In genomic region chr22:46273432-46274148, GRCh38 we compare ENCODE assay signal across 15 cellular contexts. TPM values are rescaled to one million over a fixed set of nuclear protein-coding genes. Genes with fewer than 3 reads are reported as not detected.
DNase-seq lines count a peak whose midpoint lies in the region; ATAC-seq and TF ChIP-seq lines count a peak whose summit lies in the region.
"Had no signal": no experiment of that assay in that cellular context is flagged by ENCODE, and none has a peak within 500 bp of the region (broad histone marks: within the 10 kb centered on the region; RNA-seq: fewer than 3 reads in every experiment).

No MANE protein-coding gene starts in this region.

- H2AFZ ChIP-seq in IMR-90 (replicated peaks; ENCODE audit: low read length, poor library complexity) (no peak overlapping the region), neuronal stem cell (ENCODE audit: low read length) (no peak overlapping the region)

- no peak overlapping the region for H3K4ac ChIP-seq in IMR-90 (ENCODE audit: low read depth, low read length)
- no peak overlapping the region for H3K4ac ChIP-seq in neuronal stem cell (ENCODE audit: low read length)

- intact Hi-C loops in cardiac septum (cut with DNase I) = no loop called here
- intact Hi-C loops in left ventricle myocardium inferior (cut with micrococcal nuclease) = no loop called here
- intact Hi-C loops in IMR-90 (cut with micrococcal nuclease) = no loop called here
- intact Hi-C loops in left ventricle myocardium superior (cut with micrococcal nuclease) = no loop called here

- H4K20me1 ChIP-seq in IMR-90 (ENCODE audit: insufficient read depth, low read length) = 0 out of 2 replicates have a peak, but pooled peaks cover 5% of the 10 kb centered on the region

- no peak for TF ChIP-seq RAD21 in IMR-90 (IDR thresholded peaks at IDR 0.05; ENCODE audit: low read length)

- H3K9me3 Mint-ChIP-seq in activated naive CD8-positive, alpha-beta T cell treated with anti-CD3 and anti-CD28 coated beads for 36 hours = peaks cover 2% of the 10 kb centered on the region
- H3K9me3 Mint-ChIP-seq: CD8-positive, alpha-beta memory T cell had no signal

- H2BK120ac ChIP-seq in IMR-90 (ENCODE audit: low read depth, low read length) (no peak overlapping the region), neuronal stem cell (ENCODE audit: low read depth, low read length) (no peak overlapping the region)

- H3K27ac Mint-ChIP-seq in activated naive CD8-positive, alpha-beta T cell treated with anti-CD3 and anti-CD28 coated beads for 36 hours = no peak overlapping the region

- 100% methylated on average over 2 of the region's 12 CpGs; no CpG with 5 or more reads in 1 of the 2 experiments for WGBS in IMR-90 (ENCODE audit: extremely low coverage in 2 of 2, insufficient read length in 1 of 2), 2 experiments
- no CpG with 5 or more reads among the region's 12 CpGs for WGBS in neuronal stem cell (ENCODE audit: extremely low coverage in 2 of 2, insufficient read length in 2 of 2, insufficient replicate concordance in 1 of 2), 2 donors

- no TSS peak for BruUV-seq in IMR-90 (replicated peaks; lab: Mats Ljungman, UMichigan)

- H3K14ac ChIP-seq in IMR-90 (replicated peaks; ENCODE audit: low read depth, low read length) (no peak overlapping the region), neuronal stem cell (ENCODE audit: low read length) (no peak overlapping the region)

- no peak for TF ChIP-seq POLR2A in IMR-90 (IDR thresholded peaks at IDR 0.05; ENCODE audit: low read depth, low read length)

- H3K9me3 ChIP-seq in left ventricle myocardium inferior (replicated peaks) = no peaks in the 10 kb centered on the region
- no peaks in the 10 kb centered on the region for H3K9me3 ChIP-seq in IMR-90 (ENCODE audit: control insufficient read depth, insufficient read depth, low read length)
- peaks cover 2 to 8% of the 10 kb centered on the region in 2 donors for H3K9me3 ChIP-seq in neuronal stem cell (replicated peaks in 1 of 2; ENCODE audit: control insufficient read depth in 2 of 2, insufficient read depth in 1 of 2, low read depth in 1 of 2, low read length in 2 of 2)
- H3K9me3 ChIP-seq: A549, Caco-2, HAP-1 had no signal

- H4K8ac ChIP-seq in IMR-90 (ENCODE audit: low read depth in 2 of 2, low read length in 2 of 2) = no peak overlapping the region
- no peak overlapping the region for H4K8ac ChIP-seq in neuronal stem cell (ENCODE audit: low read depth, low read length)

- POLR2A ChIA-PET in IMR-90 (lab: Charles Lee; ENCODE audit: unreplicated experiment) = no interaction called here

- in situ Hi-C loops in IMR-90 (cut with MboI; ENCODE audit: low sequenced_read_pairs) = no loop called here

- TF ChIP-seq CTCF in left ventricle myocardium inferior (IDR thresholded peaks at IDR 0.05; ENCODE audit: borderline replicate concordance) (no peak), IMR-90 (conservative IDR thresholded peaks at IDR 0.05; ENCODE audit: low read depth, low read length) (no peak)

- no peaks in the 10 kb centered on the region for H3K27me3 Mint-ChIP-seq in activated naive CD8-positive, alpha-beta T cell treated with anti-CD3 and anti-CD28 coated beads for 36 hours

- no peak overlapping the region for H3K4me3 Mint-ChIP-seq in activated naive CD8-positive, alpha-beta T cell treated with anti-CD3 and anti-CD28 coated beads for 36 hours
- H3K4me3 Mint-ChIP-seq: CD8-positive, alpha-beta memory T cell had no signal

- H3K36me3 ChIP-seq in left ventricle myocardium inferior = peaks cover 70% of the 10 kb centered on the region
- peaks cover 57% of the 10 kb centered on the region for H3K36me3 ChIP-seq in IMR-90 (ENCODE audit: control insufficient read depth, insufficient read depth, low read length)
- H3K36me3 ChIP-seq in neuronal stem cell (replicated peaks in 1 of 2; ENCODE audit: control insufficient read depth in 2 of 2, insufficient read depth in 2 of 2, low read length in 2 of 2) = peaks cover 21 to 77% of the 10 kb centered on the region in 2 donors

- H3K36me3 Mint-ChIP-seq in activated naive CD8-positive, alpha-beta T cell treated with anti-CD3 and anti-CD28 coated beads for 36 hours = peaks cover 14% of the 10 kb centered on the region

- peaks cover 21% of the 10 kb centered on the region for H3K4me1 ChIP-seq in left ventricle myocardium inferior
- peaks cover 7% of the 10 kb centered on the region for H3K4me1 ChIP-seq in IMR-90 (ENCODE audit: control insufficient read depth, insufficient read depth, low read length)
- no peaks in the 10 kb centered on the region for H3K4me1 ChIP-seq in neuronal stem cell (ENCODE audit: control insufficient read depth in 2 of 2, insufficient read depth in 1 of 2, low read depth in 1 of 2, low read length in 2 of 2)
- H3K4me1 ChIP-seq: HAP-1 had no signal

- H3K4me1 Mint-ChIP-seq in activated naive CD8-positive, alpha-beta T cell treated with anti-CD3 and anti-CD28 coated beads for 36 hours = no peaks in the 10 kb centered on the region

- H2AK5ac ChIP-seq in IMR-90 (ENCODE audit: low read depth, low read length) (no peak overlapping the region), neuronal stem cell (ENCODE audit: low read depth, low read length) (no peak overlapping the region)

- no peak overlapping the region for H3K4me3 ChIP-seq in left ventricle myocardium inferior
- no peak overlapping the region for H3K4me3 ChIP-seq in IMR-90 (ENCODE audit: insufficient read depth, low read depth, low read length)
- H3K4me3 ChIP-seq in neuronal stem cell (ENCODE audit: low read length in 2 of 2) = peak overlapping the region in 1 of 2 donors; percentile 25
- H3K4me3 ChIP-seq: A549, HAP-1 had no signal

- peak overlapping the region; percentile 90 for H2AK9ac ChIP-seq in IMR-90 (replicated peaks; ENCODE audit: low read depth, low read length, poor library complexity)

- CTCF ChIA-PET in IMR-90 (lab: Yijun Ruan, JAX) = no interaction called here

- no peak overlapping the region for H4K91ac ChIP-seq in IMR-90 (ENCODE audit: insufficient read depth, low read depth, low read length)
- no peak overlapping the region for H4K91ac ChIP-seq in neuronal stem cell (ENCODE audit: low read depth, low read length, poor library complexity)

- H3K79me1 ChIP-seq in IMR-90 (ENCODE audit: low read depth in 1 of 2, low read length in 2 of 2) (peaks cover 9 to 14% of the 10 kb centered on the region in 2 experiments), neuronal stem cell (ENCODE audit: low read depth, low read length) (no peaks in the 10 kb centered on the region)

- H3K27me3 ChIP-seq in left ventricle myocardium inferior (ENCODE audit: low read depth) (no peaks in the 10 kb centered on the region), IMR-90 (ENCODE audit: control insufficient read depth, insufficient read depth, low read length) (no peaks in the 10 kb centered on the region), neuronal stem cell (ENCODE audit: control insufficient read depth in 3 of 3, insufficient read depth in 3 of 3, low read depth in 1 of 3, low read length in 3 of 3) (no peaks in the 10 kb centered on the region)

- H3K9ac ChIP-seq in IMR-90 (ENCODE audit: low read depth, low read length) = no peak overlapping the region
- H3K9ac ChIP-seq in neuronal stem cell (ENCODE audit: low read depth, low read length, poor library complexity) = no peak overlapping the region

- ATAC-seq in IMR-90 (ENCODE audit: low read depth) (no peak), left ventricle myocardium superior (peak; percentile 24), HG02870 (IDR thresholded peaks at IDR 0.05; ENCODE audit: unreplicated experiment) (no peak)
- ATAC-seq: A549 had no signal

- H4K5ac ChIP-seq in IMR-90 (ENCODE audit: low read depth, low read length) = no peak overlapping the region

- H2BK5ac ChIP-seq in IMR-90 (ENCODE audit: low read depth, low read length, poor library complexity, severe bottlenecking) = no peak overlapping the region
- H2BK5ac ChIP-seq in neuronal stem cell (ENCODE audit: low read length) = peak overlapping the region; percentile 59

- peaks cover 8% of the 10 kb centered on the region for H3K9me1 ChIP-seq in IMR-90 (ENCODE audit: insufficient read depth, low read length)

- H2BK15ac ChIP-seq in IMR-90 (ENCODE audit: low read depth, low read length) = no peak overlapping the region
- H2BK15ac ChIP-seq in neuronal stem cell (ENCODE audit: low read length) = no peak overlapping the region

- H3K23ac ChIP-seq in IMR-90 (ENCODE audit: low read depth, low read length) (no peak overlapping the region), neuronal stem cell (ENCODE audit: low read depth, low read length, poor library complexity) (peak overlapping the region; percentile 61)

- H2BK20ac ChIP-seq in IMR-90 (ENCODE audit: low read depth, low read length) = no peak overlapping the region

- dilution Hi-C loops in IMR-90 (cut with HindIII; ENCODE audit: low sequenced_read_pairs, unreplicated experiment) = no loop called here

- H2BK12ac ChIP-seq in neuronal stem cell (ENCODE audit: low read length) = no peak overlapping the region

- DNase-seq in cardiac septum (ENCODE audit: low spot score) = peak; percentile 50
- DNase-seq in left ventricle myocardium inferior = no peak
- DNase-seq in IMR-90 = no peak
- no peak for DNase-seq in left ventricle myocardium superior
- no peak for DNase-seq in neuronal stem cell (ENCODE audit: low spot score)
- no peak for DNase-seq in activated naive CD8-positive, alpha-beta T cell treated with anti-CD3 and anti-CD28 coated beads for 36 hours
- DNase-seq: Caco-2; CD8-positive, alpha-beta memory T cell; DMS53; GF-D8 had no signal

- H3K27ac ChIP-seq in left ventricle myocardium inferior (replicated peaks) (no peak overlapping the region), IMR-90 (ENCODE audit: insufficient read depth, low read length) (no peak overlapping the region), neuronal stem cell (replicated peaks; ENCODE audit: low read length) (no peak overlapping the region)
- H3K27ac ChIP-seq: A549 had no signal

- H3K56ac ChIP-seq in IMR-90 (ENCODE audit: extremely low read depth, insufficient read depth, low read length) = no peak overlapping the region

- H3K18ac ChIP-seq in IMR-90 (ENCODE audit: low read depth, low read length) (no peak overlapping the region), neuronal stem cell (ENCODE audit: low read length) (no peak overlapping the region)

- H3K4me2 ChIP-seq in IMR-90 (ENCODE audit: low read depth, low read length) = no peak overlapping the region
- H3K4me2 ChIP-seq in neuronal stem cell (ENCODE audit: insufficient read depth, low read length, poor library complexity, severe bottlenecking) = no peak overlapping the region
- H3K4me2 ChIP-seq: A549 had no signal

RNA-seq across cellular contexts. Expression of gene TTC38, which starts 5.8 kb away (rescaled TPM):
- total RNA-seq in cardiac septum = 21.5 TPM
- total RNA-seq in left ventricle myocardium inferior = 25.4 TPM
- 52.3 and 74.2 TPM in 2 replicates for total RNA-seq in IMR-90 (2012; rRNA removed)
- 43.0 and 43.6 TPM in 2 replicates for polyA plus RNA-seq in IMR-90 (2012; rRNA removed)
- polyA plus RNA-seq in IMR-90 (2012; cell fraction: cytosol; rRNA removed) = 32.5 and 46.3 TPM in 2 replicates
- 61.7 and 68.8 TPM in 2 replicates for polyA plus RNA-seq in IMR-90 (2012; cell fraction: nucleus; rRNA removed; ENCODE audit: low replicate concordance)
- 24.0 TPM for total RNA-seq in left ventricle myocardium superior
- polyA plus RNA-seq in neuronal stem cell (2013, experiment 1 of 2) = 13.9 TPM
- polyA plus RNA-seq in neuronal stem cell (2013, experiment 2 of 2) = 11.4 TPM
- 1 to 10 TPM; 6.6 to 7.9 TPM for total RNA-seq in activated naive CD8-positive, alpha-beta T cell treated with anti-CD3 and anti-CD28 coated beads for 36 hours

RNA-seq across cellular contexts. Expression of gene PKDREJ, which starts 10.4 kb away (rescaled TPM):
- total RNA-seq in cardiac septum = 0.11 TPM
- 0.08 TPM for total RNA-seq in left ventricle myocardium inferior
- total RNA-seq in IMR-90 (2012; rRNA removed) = not detected in 2 replicates
- 0.02 TPM in 1 of 2 replicates, not detected in the other for polyA plus RNA-seq in IMR-90 (2012; rRNA removed)
- not detected in 2 replicates for polyA plus RNA-seq in IMR-90 (2012; cell fraction: cytosol; rRNA removed)
- polyA plus RNA-seq in IMR-90 (2012; cell fraction: nucleus; rRNA removed; ENCODE audit: low replicate concordance) = 0.02 TPM in 1 of 2 replicates, not detected in the other
- total RNA-seq in left ventricle myocardium superior = not detected
- not detected for polyA plus RNA-seq in neuronal stem cell (2013, experiment 1 of 2)
- not detected for polyA plus RNA-seq in neuronal stem cell (2013, experiment 2 of 2)
- total RNA-seq in activated naive CD8-positive, alpha-beta T cell treated with anti-CD3 and anti-CD28 coated beads for 36 hours = not detected
- total RNA-seq: Caco-2; CD8-positive, alpha-beta memory T cell; HT1080 had no signal
- polyA plus RNA-seq: A549, BJ had no signal

RNA-seq across cellular contexts. Expression of gene GTSE1, which starts 23.1 kb away (rescaled TPM):
- total RNA-seq in cardiac septum (0.32 TPM), left ventricle myocardium inferior (0.25 TPM), IMR-90 (2012; rRNA removed) (5.8 and 5.9 TPM in 2 replicates), left ventricle myocardium superior (0.45 TPM)
- polyA plus RNA-seq in IMR-90 (2012; rRNA removed) = 15.6 and 17.1 TPM in 2 replicates
- 7.3 and 8.7 TPM in 2 replicates for polyA plus RNA-seq in IMR-90 (2012; cell fraction: cytosol; rRNA removed)
- polyA plus RNA-seq in IMR-90 (2012; cell fraction: nucleus; rRNA removed; ENCODE audit: low replicate concordance) = 25.4 and 35.2 TPM in 2 replicates
- polyA plus RNA-seq in neuronal stem cell (2013, experiment 1 of 2) = 50.8 TPM
- polyA plus RNA-seq in neuronal stem cell (2013, experiment 2 of 2) = 52.2 TPM
- 10 to 100 TPM; 37.3 to 42.0 TPM for total RNA-seq in activated naive CD8-positive, alpha-beta T cell treated with anti-CD3 and anti-CD28 coated beads for 36 hours

RNA-seq across cellular contexts. Expression of gene CDPF1, which starts 23.5 kb away (rescaled TPM):
- 7.6 TPM for total RNA-seq in cardiac septum
- total RNA-seq in left ventricle myocardium inferior = 6.4 TPM
- total RNA-seq in IMR-90 (2012; rRNA removed) = 8.9 and 11.5 TPM in 2 replicates
- 14.5 and 18.6 TPM in 2 replicates for polyA plus RNA-seq in IMR-90 (2012; rRNA removed)
- polyA plus RNA-seq in IMR-90 (2012; cell fraction: cytosol; rRNA removed) = 14.2 and 21.5 TPM in 2 replicates
- polyA plus RNA-seq in IMR-90 (2012; cell fraction: nucleus; rRNA removed; ENCODE audit: low replicate concordance) = 31.7 and 48.8 TPM in 2 replicates
- 6.2 TPM for total RNA-seq in left ventricle myocardium superior
- 14.0 TPM for polyA plus RNA-seq in neuronal stem cell (2013, experiment 1 of 2)
- polyA plus RNA-seq in neuronal stem cell (2013, experiment 2 of 2) = 13.2 TPM
- total RNA-seq in activated naive CD8-positive, alpha-beta T cell treated with anti-CD3 and anti-CD28 coated beads for 36 hours = 10 to 100 TPM in 1 of 2 experiments, 1 to 10 TPM in 1; 8.4 to 10.7 TPM
